18 cellular contexts compared by ENCODE assay signal in genomic region chr11:121445071-121445768, GRCh38. TPM values are rescaled to one million over a fixed set of nuclear protein-coding genes. Genes with fewer than 3 reads are reported as not detected.
DNase-seq lines count a peak whose midpoint lies in the region; ATAC-seq lines count a peak whose summit lies in the region.
"Had no signal": no experiment of that assay in that cellular context is flagged by ENCODE, and none has a peak within 500 bp of the region (broad histone marks: within the 10 kb centered on the region; RNA-seq: fewer than 3 reads in every experiment).

No MANE protein-coding gene starts in this region.

- peak overlapping the region; percentile 79 for H3K27ac Mint-ChIP-seq in T-helper 2 cell treated with Interferon-gamma antibody and Interleukin-4, amounts not matched to agents 5 μg/mL and 100 μg/mL, for 36 hours
- peak overlapping the region; percentile 78 for H3K27ac Mint-ChIP-seq in activated CD8-positive, alpha-beta T cell treated with anti-CD3 and anti-CD28 coated beads, Interleukin-2, amount 10 ng/mL, durations not matched to agents 7 days and 5 days
- peak overlapping the region; percentile 88 to 98 (median 94) for H3K27ac Mint-ChIP-seq in naive thymus-derived CD8-positive, alpha-beta T cell
- H3K27ac Mint-ChIP-seq: endodermal cell had no signal

- H3K4me3 Mint-ChIP-seq in T-helper 2 cell treated with Interferon-gamma antibody and Interleukin-4, amounts not matched to agents 5 μg/mL and 100 μg/mL, for 36 hours, result peak overlapping the region; percentile 56
- H3K4me3 Mint-ChIP-seq in activated CD8-positive, alpha-beta T cell treated with anti-CD3 and anti-CD28 coated beads, Interleukin-2, amount 10 ng/mL, durations not matched to agents 7 days and 5 days, result peak overlapping the region; percentile 1
- peak overlapping the region; percentile 32 to 82 (median 66) for H3K4me3 Mint-ChIP-seq in naive thymus-derived CD8-positive, alpha-beta T cell
- H3K4me3 Mint-ChIP-seq: endodermal cell had no signal

- H3K27me3 Mint-ChIP-seq in T-helper 2 cell treated with Interferon-gamma antibody and Interleukin-4, amounts not matched to agents 5 μg/mL and 100 μg/mL, for 36 hours (ENCODE audit: low read depth), result no peaks in the 10 kb centered on the region
- H3K27me3 Mint-ChIP-seq in activated CD8-positive, alpha-beta T cell treated with anti-CD3 and anti-CD28 coated beads, Interleukin-2, amount 10 ng/mL, durations not matched to agents 7 days and 5 days (ENCODE audit: low read depth), result no peaks in the 10 kb centered on the region
- no peaks in the 10 kb centered on the region for H3K27me3 Mint-ChIP-seq in naive thymus-derived CD8-positive, alpha-beta T cell

- peaks cover 18% of the 10 kb centered on the region for H3K36me3 Mint-ChIP-seq in T-helper 2 cell treated with Interferon-gamma antibody and Interleukin-4, amounts not matched to agents 5 μg/mL and 100 μg/mL, for 36 hours (ENCODE audit: low read depth)
- peaks cover 30% of the 10 kb centered on the region for H3K36me3 Mint-ChIP-seq in activated CD8-positive, alpha-beta T cell treated with anti-CD3 and anti-CD28 coated beads, Interleukin-2, amount 10 ng/mL, durations not matched to agents 7 days and 5 days (ENCODE audit: low read depth)
- peaks cover 19 to 47% (median 34%) of the 10 kb centered on the region in 3 donors for H3K36me3 Mint-ChIP-seq in naive thymus-derived CD8-positive, alpha-beta T cell

- POLR2A ChIA-PET in activated CD8-positive, alpha-beta T cell treated with anti-CD3 and anti-CD28 coated beads, Interleukin-2, amount 10 ng/mL, durations not matched to agents 7 days and 5 days (lab: Charles Lee), result interaction anchor here (0.8 kb wide), 1 partner anchor 9 kb away, joined by 4 read pairs; no protein-coding TSS in a partner anchor
- POLR2A ChIA-PET in naive thymus-derived CD8-positive, alpha-beta T cell (lab: Charles Lee), result interaction anchor here (0.5 to 13.8 kb wide), 3 partner anchors 13 to 454 kb away, joined by 3 to 275 read pairs (median 3); no protein-coding TSS in a partner anchor

- H3K9me3 Mint-ChIP-seq in T-helper 2 cell treated with Interferon-gamma antibody and Interleukin-4, amounts not matched to agents 5 μg/mL and 100 μg/mL, for 36 hours, result no peaks in the 10 kb centered on the region
- H3K9me3 Mint-ChIP-seq in activated CD8-positive, alpha-beta T cell treated with anti-CD3 and anti-CD28 coated beads, Interleukin-2, amount 10 ng/mL, durations not matched to agents 7 days and 5 days (ENCODE audit: insufficient read depth), result no peaks in the 10 kb centered on the region
- H3K9me3 Mint-ChIP-seq in naive thymus-derived CD8-positive, alpha-beta T cell, result peaks cover 0 to 3% (median 0%) of the 10 kb centered on the region in 9 donors
- H3K9me3 Mint-ChIP-seq: endodermal cell had no signal

- CTCF ChIA-PET in activated CD8-positive, alpha-beta T cell treated with anti-CD3 and anti-CD28 coated beads, Interleukin-2, amount 10 ng/mL, durations not matched to agents 7 days and 5 days (lab: Charles Lee), result interaction anchor here (0.8 to 1.4 kb wide), 2 partner anchors 9 to 24 kb away, joined by 4 read pairs; no protein-coding TSS in a partner anchor

- ATAC-seq in GM21786 (IDR thresholded peaks at IDR 0.05; ENCODE audit: unreplicated experiment), result peak; percentile 9
- no peak for ATAC-seq in activated CD8-positive, alpha-beta T cell treated with anti-CD3 and anti-CD28 coated beads, Interleukin-2, amount 10 ng/mL, durations not matched to agents 7 days and 5 days
- no peak for ATAC-seq in naive thymus-derived CD8-positive, alpha-beta T cell
- ATAC-seq: left lobe of liver, SK-N-SH treated with all-trans-retinoic acid at 6 μM for 48 hours had no signal

- peaks cover 51% of the 10 kb centered on the region for H3K4me1 Mint-ChIP-seq in T-helper 2 cell treated with Interferon-gamma antibody and Interleukin-4, amounts not matched to agents 5 μg/mL and 100 μg/mL, for 36 hours (ENCODE audit: low read depth)
- peaks cover 62% of the 10 kb centered on the region for H3K4me1 Mint-ChIP-seq in activated CD8-positive, alpha-beta T cell treated with anti-CD3 and anti-CD28 coated beads, Interleukin-2, amount 10 ng/mL, durations not matched to agents 7 days and 5 days (ENCODE audit: low read depth)
- H3K4me1 Mint-ChIP-seq in naive thymus-derived CD8-positive, alpha-beta T cell, result peaks cover 37 to 78% (median 73%) of the 10 kb centered on the region in 4 donors

- no peak for DNase-seq in T-helper 2 cell treated with Interferon-gamma antibody and Interleukin-4, amounts not matched to agents 5 μg/mL and 100 μg/mL, for 36 hours (ENCODE audit: low spot score)
- DNase-seq in T-helper 2 cell, result no peak
- no peak for DNase-seq in activated CD8-positive, alpha-beta T cell treated with anti-CD3 and anti-CD28 coated beads, Interleukin-2, amount 10 ng/mL, durations not matched to agents 7 days and 5 days
- no peak for DNase-seq in naive thymus-derived CD8-positive, alpha-beta T cell
- no peak for DNase-seq in amniotic stem cell (lab: John Stamatoyannopoulos, UW)
- DNase-seq in HT-29 (ENCODE audit: low spot score), result no peak
- DNase-seq in AG08395 (ENCODE audit: low spot score), result no peak
- DNase-seq: 8988T; activated CD4-positive, alpha-beta T cell treated with anti-CD3 and anti-CD28 coated beads, Interleukin-2, amount 50 U/mL, for 4 hours; DMS 273 treated with DMSO at 0.1 percent for 48 hours; endodermal cell; glutamatergic neuron; NCI-H2081 treated with DMSO at 0.1 percent for 48 hours; occipital lobe; stimulated activated CD4-positive, alpha-beta T cell treated with anti-CD3 and anti-CD28 coated beads, Interleukin-12 subunit alpha, Interleukin-12 subunit beta, amount 100 ng/mL, for 4 hours had no signal

RNA-seq across cellular contexts. Expression of gene SORL1, which starts 6.9 kb away (rescaled TPM):
- 100 to 1,000 TPM in 1 of 2 experiments, 10 to 100 TPM in 1; 98.9 to 107 TPM for total RNA-seq in activated CD8-positive, alpha-beta T cell treated with anti-CD3 and anti-CD28 coated beads, Interleukin-2, amount 10 ng/mL, durations not matched to agents 7 days and 5 days
- 100 to 1,000 TPM; 414 to 419 TPM for total RNA-seq in naive thymus-derived CD8-positive, alpha-beta T cell
- 100 to 1,000 TPM; 157 to 230 (median 158) TPM for polyA plus RNA-seq in naive thymus-derived CD8-positive, alpha-beta T cell
- 43.6 and 49.8 TPM in 2 replicates for total RNA-seq in HT-29 (2014; rRNA removed; shearing (Covaris generic))

Comparison
In these comparisons a context has a peak if more than half of its experiments do, and no peak if none do; other contexts are left out.
1. H3K4me3 Mint-ChIP-seq: peak in every context shown above with its lines; median percentile 66 in naive thymus-derived CD8-positive, alpha-beta T cell; 56 in T-helper 2 cell treated with Interferon-gamma antibody and Interleukin-4, amounts not matched to agents 5 μg/mL and 100 μg/mL, for 36 hours; 1 in activated CD8-positive, alpha-beta T cell treated with anti-CD3 and anti-CD28 coated beads, Interleukin-2, amount 10 ng/mL, durations not matched to agents 7 days and 5 days.